Comparison of ENCODE assay signal across 1 cellular context in the genomic region with DNA sequence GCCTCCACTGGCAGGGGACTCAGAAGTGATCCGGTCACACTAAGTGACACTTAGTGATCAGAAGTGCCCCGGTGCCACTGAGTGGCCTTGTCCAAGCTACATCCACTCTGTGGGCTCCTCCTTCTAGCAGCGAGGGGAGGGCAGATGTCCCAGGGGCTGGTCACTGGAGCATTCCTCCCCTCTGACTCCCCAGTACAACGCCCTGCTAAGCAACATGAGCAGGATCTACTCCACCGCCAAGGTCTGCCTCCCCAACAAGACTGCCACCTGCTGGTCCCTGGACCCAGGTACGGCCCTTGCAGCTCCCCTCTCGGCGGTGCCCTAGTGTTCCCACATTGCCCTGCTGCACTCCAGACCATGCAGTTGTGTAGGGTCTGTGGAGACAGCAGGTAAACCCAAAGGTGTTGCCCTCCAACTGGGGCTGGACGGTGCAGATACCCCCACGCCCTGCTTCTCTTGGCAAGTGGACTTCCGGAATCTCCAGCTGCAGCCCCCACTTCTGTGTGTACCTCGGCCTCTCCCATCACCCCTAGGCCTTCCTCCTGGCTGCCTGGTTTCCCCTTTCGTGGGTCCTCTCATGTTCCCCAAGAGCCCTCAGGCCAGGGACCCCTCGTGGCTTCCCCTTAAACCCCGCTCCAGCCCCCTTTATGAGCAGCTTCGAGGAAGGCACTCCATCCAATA.
TF ChIP-seq lines count a peak whose summit lies in the region.

No MANE protein-coding gene starts in this region.

TF ChIP-seq in HepG2, 621 proteins besides CTCF, POLR2A, EP300 and RAD21 (continued from another document and continues in another):
- TF ChIP-seq, protein P1, sequence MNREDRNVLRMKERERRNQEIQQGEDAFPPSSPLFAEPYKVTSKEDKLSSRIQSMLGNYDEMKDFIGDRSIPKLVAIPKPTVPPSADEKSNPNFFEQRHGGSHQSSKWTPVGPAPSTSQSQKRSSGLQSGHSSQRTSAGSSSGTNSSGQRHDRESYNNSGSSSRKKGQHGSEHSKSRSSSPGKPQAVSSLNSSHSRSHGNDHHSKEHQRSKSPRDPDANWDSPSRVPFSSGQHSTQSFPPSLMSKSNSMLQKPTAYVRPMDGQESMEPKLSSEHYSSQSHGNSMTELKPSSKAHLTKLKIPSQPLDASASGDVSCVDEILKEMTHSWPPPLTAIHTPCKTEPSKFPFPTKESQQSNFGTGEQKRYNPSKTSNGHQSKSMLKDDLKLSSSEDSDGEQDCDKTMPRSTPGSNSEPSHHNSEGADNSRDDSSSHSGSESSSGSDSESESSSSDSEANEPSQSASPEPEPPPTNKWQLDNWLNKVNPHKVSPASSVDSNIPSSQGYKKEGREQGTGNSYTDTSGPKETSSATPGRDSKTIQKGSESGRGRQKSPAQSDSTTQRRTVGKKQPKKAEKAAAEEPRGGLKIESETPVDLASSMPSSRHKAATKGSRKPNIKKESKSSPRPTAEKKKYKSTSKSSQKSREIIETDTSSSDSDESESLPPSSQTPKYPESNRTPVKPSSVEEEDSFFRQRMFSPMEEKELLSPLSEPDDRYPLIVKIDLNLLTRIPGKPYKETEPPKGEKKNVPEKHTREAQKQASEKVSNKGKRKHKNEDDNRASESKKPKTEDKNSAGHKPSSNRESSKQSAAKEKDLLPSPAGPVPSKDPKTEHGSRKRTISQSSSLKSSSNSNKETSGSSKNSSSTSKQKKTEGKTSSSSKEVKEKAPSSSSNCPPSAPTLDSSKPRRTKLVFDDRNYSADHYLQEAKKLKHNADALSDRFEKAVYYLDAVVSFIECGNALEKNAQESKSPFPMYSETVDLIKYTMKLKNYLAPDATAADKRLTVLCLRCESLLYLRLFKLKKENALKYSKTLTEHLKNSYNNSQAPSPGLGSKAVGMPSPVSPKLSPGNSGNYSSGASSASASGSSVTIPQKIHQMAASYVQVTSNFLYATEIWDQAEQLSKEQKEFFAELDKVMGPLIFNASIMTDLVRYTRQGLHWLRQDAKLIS (CRISPR knock-in tag; IDR thresholded peaks at IDR 0.05), result no peak
- TF ChIP-seq FOXO1 (CRISPR knock-in tag; IDR thresholded peaks at IDR 0.05), result peak; percentile 31; the same call in 1 of the 2 replicates
- TF ChIP-seq MYNN (CRISPR knock-in tag; IDR thresholded peaks at IDR 0.05; ENCODE audit: low read depth), result no peak
- no peak for TF ChIP-seq MAFK (conservative IDR thresholded peaks at IDR 0.05 in 1 of 2, IDR thresholded peaks at IDR 0.05 in 1 of 2; ENCODE audit: low read length in 2 of 2)
- TF ChIP-seq NBN (conservative IDR thresholded peaks at IDR 0.05), result no peak
- peak; percentile 21; the same call in 1 of the 2 replicates for TF ChIP-seq ZNF788 (CRISPR knock-in tag; IDR thresholded peaks at IDR 0.05; ENCODE audit: borderline replicate concordance)
- TF ChIP-seq, protein P2, sequence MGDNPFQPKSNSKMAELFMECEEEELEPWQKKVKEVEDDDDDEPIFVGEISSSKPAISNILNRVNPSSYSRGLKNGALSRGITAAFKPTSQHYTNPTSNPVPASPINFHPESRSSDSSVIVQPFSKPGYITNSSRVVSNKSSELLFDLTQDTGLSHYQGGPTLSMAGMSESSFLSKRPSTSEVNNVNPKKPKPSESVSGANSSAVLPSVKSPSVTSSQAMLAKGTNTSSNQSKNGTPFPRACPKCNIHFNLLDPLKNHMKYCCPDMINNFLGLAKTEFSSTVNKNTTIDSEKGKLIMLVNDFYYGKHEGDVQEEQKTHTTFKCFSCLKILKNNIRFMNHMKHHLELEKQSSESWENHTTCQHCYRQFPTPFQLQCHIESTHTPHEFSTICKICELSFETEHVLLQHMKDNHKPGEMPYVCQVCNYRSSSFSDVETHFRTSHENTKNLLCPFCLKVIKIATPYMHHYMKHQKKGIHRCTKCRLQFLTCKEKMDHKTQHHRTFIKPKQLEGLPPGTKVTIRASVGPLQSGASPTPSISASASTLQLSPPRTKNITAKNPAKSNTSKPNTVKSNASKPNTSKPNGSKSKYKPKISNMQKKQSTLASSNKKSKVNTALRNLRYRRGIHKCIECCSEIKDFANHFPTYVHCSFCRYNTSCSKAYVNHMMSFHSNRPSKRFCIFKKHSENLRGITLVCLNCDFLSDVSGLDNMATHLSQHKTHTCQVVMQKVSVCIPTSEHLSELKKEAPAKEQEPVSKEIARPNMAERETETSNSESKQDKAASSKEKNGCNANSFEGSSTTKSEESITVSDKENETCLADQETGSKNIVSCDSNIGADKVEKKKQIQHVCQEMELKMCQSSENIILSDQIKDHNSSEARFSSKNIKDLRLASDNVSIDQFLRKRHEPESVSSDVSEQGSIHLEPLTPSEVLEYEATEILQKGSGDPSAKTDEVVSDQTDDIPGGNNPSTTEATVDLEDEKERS (CRISPR knock-in tag; IDR thresholded peaks at IDR 0.05), result no peak
- peak; percentile 52 for TF ChIP-seq JARID2 (CRISPR knock-in tag; IDR thresholded peaks at IDR 0.05; ENCODE audit: insufficient replicate concordance)
- TF ChIP-seq, protein P3, sequence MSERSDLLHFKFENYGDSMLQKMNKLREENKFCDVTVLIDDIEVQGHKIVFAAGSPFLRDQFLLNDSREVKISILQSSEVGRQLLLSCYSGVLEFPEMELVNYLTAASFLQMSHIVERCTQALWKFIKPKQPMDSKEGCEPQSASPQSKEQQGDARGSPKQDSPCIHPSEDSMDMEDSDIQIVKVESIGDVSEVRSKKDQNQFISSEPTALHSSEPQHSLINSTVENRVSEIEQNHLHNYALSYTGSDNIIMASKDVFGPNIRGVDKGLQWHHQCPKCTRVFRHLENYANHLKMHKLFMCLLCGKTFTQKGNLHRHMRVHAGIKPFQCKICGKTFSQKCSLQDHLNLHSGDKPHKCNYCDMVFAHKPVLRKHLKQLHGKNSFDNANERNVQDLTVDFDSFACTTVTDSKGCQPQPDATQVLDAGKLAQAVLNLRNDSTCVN (CRISPR knock-in tag; IDR thresholded peaks at IDR 0.05; ENCODE audit: borderline replicate concordance), result 0 out of 2 replicates have a peak, but pooled peaks have one; percentile 37
- TF ChIP-seq, protein P4, sequence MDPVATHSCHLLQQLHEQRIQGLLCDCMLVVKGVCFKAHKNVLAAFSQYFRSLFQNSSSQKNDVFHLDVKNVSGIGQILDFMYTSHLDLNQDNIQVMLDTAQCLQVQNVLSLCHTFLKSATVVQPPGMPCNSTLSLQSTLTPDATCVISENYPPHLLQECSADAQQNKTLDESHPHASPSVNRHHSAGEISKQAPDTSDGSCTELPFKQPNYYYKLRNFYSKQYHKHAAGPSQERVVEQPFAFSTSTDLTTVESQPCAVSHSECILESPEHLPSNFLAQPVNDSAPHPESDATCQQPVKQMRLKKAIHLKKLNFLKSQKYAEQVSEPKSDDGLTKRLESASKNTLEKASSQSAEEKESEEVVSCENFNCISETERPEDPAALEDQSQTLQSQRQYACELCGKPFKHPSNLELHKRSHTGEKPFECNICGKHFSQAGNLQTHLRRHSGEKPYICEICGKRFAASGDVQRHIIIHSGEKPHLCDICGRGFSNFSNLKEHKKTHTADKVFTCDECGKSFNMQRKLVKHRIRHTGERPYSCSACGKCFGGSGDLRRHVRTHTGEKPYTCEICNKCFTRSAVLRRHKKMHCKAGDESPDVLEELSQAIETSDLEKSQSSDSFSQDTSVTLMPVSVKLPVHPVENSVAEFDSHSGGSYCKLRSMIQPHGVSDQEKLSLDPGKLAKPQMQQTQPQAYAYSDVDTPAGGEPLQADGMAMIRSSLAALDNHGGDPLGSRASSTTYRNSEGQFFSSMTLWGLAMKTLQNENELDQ (CRISPR knock-in tag; IDR thresholded peaks at IDR 0.05; ENCODE audit: borderline replicate concordance), result no peak
- TF ChIP-seq HNF4G (IDR thresholded peaks at IDR 0.05; ENCODE audit: borderline replicate concordance, low read depth, low read length), result no peak
- TF ChIP-seq HNF4G (CRISPR knock-in tag; IDR thresholded peaks at IDR 0.05; ENCODE audit: borderline replicate concordance, low read depth), result 0 out of 2 replicates have a peak, but pooled peaks have one; percentile 28
- TF ChIP-seq ELF4 (CRISPR knock-in tag; IDR thresholded peaks at IDR 0.05; ENCODE audit: borderline replicate concordance), result no peak
- 0 out of 2 replicates have a peak, but pooled peaks have one; percentile 19 for TF ChIP-seq THAP11 (CRISPR knock-in tag; IDR thresholded peaks at IDR 0.05)
- TF ChIP-seq KDM3A (CRISPR knock-in tag; IDR thresholded peaks at IDR 0.05; ENCODE audit: low read depth), result no peak
- no peak for TF ChIP-seq CBX2 (IDR thresholded peaks at IDR 0.05; ENCODE audit: low read depth, low read length)
- TF ChIP-seq CBX2 (CRISPR knock-in tag; IDR thresholded peaks at IDR 0.05; ENCODE audit: low read depth), result no peak
- TF ChIP-seq, protein P5, sequence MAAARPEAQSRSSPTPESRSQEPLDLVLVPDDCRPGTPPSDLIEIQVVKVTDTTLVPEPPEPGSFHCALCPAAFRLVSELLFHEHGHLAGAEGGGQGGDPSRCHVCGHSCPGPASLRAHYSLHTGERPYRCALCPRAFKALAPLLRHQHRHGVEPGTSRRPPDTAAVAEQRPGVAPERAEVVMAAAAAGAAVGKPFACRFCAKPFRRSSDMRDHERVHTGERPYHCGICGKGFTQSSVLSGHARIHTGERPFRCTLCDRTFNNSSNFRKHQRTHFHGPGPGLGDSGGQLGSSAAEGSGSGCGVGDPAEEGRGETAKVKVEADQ (CRISPR knock-in tag; IDR thresholded peaks at IDR 0.05; ENCODE audit: borderline replicate concordance), result no peak
- TF ChIP-seq, protein P6, sequence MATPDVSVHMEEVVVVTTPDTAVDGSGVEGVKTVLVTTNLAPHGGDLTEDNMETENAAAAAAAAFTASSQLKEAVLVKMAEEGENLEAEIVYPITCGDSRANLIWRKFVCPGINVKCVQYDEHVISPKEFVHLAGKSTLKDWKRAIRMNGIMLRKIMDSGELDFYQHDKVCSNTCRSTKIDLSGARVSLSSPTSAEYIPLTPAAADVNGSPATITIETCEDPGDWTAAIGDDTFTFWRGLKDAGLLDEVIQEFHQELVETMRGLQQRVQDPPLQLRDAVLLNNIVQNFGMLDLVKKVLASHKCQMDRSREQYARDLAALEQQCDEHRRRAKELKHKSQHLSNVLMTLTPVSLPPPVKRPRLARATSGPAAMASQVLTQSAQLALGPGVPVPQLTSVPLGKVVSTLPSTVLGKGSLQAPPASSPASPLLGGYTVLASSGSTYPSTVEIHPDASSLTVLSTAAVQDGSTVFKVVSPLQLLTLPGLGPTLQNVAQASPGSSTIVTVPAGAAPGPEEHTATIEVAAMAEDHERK (CRISPR knock-in tag; IDR thresholded peaks at IDR 0.05; ENCODE audit: low read depth), result no peak
- peak; percentile 21; the same call in 1 of the 2 replicates for TF ChIP-seq HOXA3 (CRISPR knock-in tag; IDR thresholded peaks at IDR 0.05)
- TF ChIP-seq KLF12 (CRISPR knock-in tag; IDR thresholded peaks at IDR 0.05; ENCODE audit: borderline replicate concordance), result no peak
- TF ChIP-seq, protein P7, sequence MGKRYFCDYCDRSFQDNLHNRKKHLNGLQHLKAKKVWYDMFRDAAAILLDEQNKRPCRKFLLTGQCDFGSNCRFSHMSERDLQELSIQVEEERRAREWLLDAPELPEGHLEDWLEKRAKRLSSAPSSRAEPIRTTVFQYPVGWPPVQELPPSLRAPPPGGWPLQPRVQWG (CRISPR knock-in tag; IDR thresholded peaks at IDR 0.05; ENCODE audit: borderline replicate concordance, low read depth), result no peak
- no peak for TF ChIP-seq RFXANK (CRISPR knock-in tag; IDR thresholded peaks at IDR 0.05)
- TF ChIP-seq, protein P8, sequence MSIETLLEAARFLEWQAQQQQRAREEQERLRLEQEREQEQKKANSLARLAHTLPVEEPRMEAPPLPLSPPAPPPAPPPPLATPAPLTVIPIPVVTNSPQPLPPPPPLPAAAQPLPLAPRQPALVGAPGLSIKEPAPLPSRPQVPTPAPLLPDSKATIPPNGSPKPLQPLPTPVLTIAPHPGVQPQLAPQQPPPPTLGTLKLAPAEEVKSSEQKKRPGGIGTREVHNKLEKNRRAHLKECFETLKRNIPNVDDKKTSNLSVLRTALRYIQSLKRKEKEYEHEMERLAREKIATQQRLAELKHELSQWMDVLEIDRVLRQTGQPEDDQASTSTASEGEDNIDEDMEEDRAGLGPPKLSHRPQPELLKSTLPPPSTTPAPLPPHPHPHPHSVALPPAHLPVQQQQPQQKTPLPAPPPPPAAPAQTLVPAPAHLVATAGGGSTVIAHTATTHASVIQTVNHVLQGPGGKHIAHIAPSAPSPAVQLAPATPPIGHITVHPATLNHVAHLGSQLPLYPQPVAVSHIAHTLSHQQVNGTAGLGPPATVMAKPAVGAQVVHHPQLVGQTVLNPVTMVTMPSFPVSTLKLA (IDR thresholded peaks at IDR 0.05), result no peak
- TF ChIP-seq, protein P9, sequence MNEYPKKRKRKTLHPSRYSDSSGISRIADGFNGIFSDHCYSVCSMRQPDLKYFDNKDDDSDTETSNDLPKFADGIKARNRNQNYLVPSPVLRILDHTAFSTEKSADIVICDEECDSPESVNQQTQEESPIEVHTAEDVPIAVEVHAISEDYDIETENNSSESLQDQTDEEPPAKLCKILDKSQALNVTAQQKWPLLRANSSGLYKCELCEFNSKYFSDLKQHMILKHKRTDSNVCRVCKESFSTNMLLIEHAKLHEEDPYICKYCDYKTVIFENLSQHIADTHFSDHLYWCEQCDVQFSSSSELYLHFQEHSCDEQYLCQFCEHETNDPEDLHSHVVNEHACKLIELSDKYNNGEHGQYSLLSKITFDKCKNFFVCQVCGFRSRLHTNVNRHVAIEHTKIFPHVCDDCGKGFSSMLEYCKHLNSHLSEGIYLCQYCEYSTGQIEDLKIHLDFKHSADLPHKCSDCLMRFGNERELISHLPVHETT (CRISPR knock-in tag; conservative IDR thresholded peaks at IDR 0.05), result no peak
- TF ChIP-seq ELF3 (CRISPR knock-in tag; IDR thresholded peaks at IDR 0.05), result 0 out of 2 replicates have a peak, but pooled peaks have one; percentile 40
- TF ChIP-seq ZNF530 (CRISPR knock-in tag; IDR thresholded peaks at IDR 0.05; ENCODE audit: low read depth), result no peak
- no peak for TF ChIP-seq NONO (IDR thresholded peaks at IDR 0.05)
- TF ChIP-seq NONO (CRISPR knock-in tag; conservative IDR thresholded peaks at IDR 0.05), result peak; percentile 69; the same call in 1 of the 2 replicates
- TF ChIP-seq ZNF746 (CRISPR knock-in tag; IDR thresholded peaks at IDR 0.05), result no peak
- no peak for TF ChIP-seq DNMT1 (CRISPR knock-in tag; IDR thresholded peaks at IDR 0.05)
- peak; percentile 29; the same call in 1 of the 2 replicates for TF ChIP-seq ESRRA (CRISPR knock-in tag; IDR thresholded peaks at IDR 0.05; ENCODE audit: low read depth)
- TF ChIP-seq ZNF841 (CRISPR knock-in tag; IDR thresholded peaks at IDR 0.05; ENCODE audit: borderline replicate concordance), result no peak
- no peak for TF ChIP-seq JUND (CRISPR knock-in tag; IDR thresholded peaks at IDR 0.05)
- peak; percentile 87 for TF ChIP-seq XRCC5 (optimal IDR thresholded peaks at IDR 0.05; ENCODE audit: low read length)
- no peak for TF ChIP-seq ZNF674 (CRISPR knock-in tag; IDR thresholded peaks at IDR 0.05; ENCODE audit: low read depth)
- TF ChIP-seq ZBTB42 (CRISPR knock-in tag; IDR thresholded peaks at IDR 0.05), result no peak
- peak; percentile 31; the same call in 1 of the 2 replicates for TF ChIP-seq NFE2L1 (CRISPR knock-in tag; IDR thresholded peaks at IDR 0.05; ENCODE audit: borderline replicate concordance)
